34 cellular contexts compared by ENCODE assay signal in genomic region chr13:84812789-84813188, GRCh38.
"Had no signal": no experiment of that assay in that cellular context is flagged by ENCODE, and none has a peak within 500 bp of the region (broad histone marks: within the 10 kb centered on the region; RNA-seq: fewer than 3 reads in every experiment).

No MANE protein-coding gene starts in this region.

- H3K36me3 ChIP-seq: adrenal gland, esophagus muscularis mucosa, gastrocnemius medialis, heart left ventricle had no signal

- H3K27me3 ChIP-seq: adrenal gland, body of pancreas, esophagus muscularis mucosa, foreskin keratinocyte, gastrocnemius medialis, heart left ventricle had no signal

- H3K9me3 ChIP-seq: adrenal gland, body of pancreas, esophagus muscularis mucosa, gastrocnemius medialis had no signal

- H3K4me1 Mint-ChIP-seq: activated CD4-positive, alpha-beta T cell treated with anti-CD3 and anti-CD28 coated beads for 36 hours; activated CD4-positive, alpha-beta T cell treated with anti-CD3 and anti-CD28 coated beads, Interleukin-2, amount 10 ng/mL, durations not matched to agents 24 days and 14 days; activated CD8-positive, alpha-beta memory T cell treated with anti-CD3 and anti-CD28 coated beads, Interleukin-2, amount 10 ng/mL, durations not matched to agents 7 days and 5 days; activated naive CD4-positive, alpha-beta T cell treated with anti-CD3 and anti-CD28 coated beads, Interleukin-2, amount 50 U/mL, for 24 hours; activated naive CD8-positive, alpha-beta T cell treated with anti-CD3 and anti-CD28 coated beads for 36 hours; activated naive CD8-positive, alpha-beta T cell treated with anti-CD3 and anti-CD28 coated beads, Interleukin-2, amount 50 U/mL, for 24 hours had no signal

- H3K4me3 Mint-ChIP-seq: activated CD4-positive, alpha-beta memory T cell treated with anti-CD3 and anti-CD28 coated beads for 36 hours; activated CD4-positive, alpha-beta T cell treated with anti-CD3 and anti-CD28 coated beads for 36 hours; activated CD4-positive, alpha-beta T cell treated with anti-CD3 and anti-CD28 coated beads, Interleukin-2, amount 10 ng/mL, durations not matched to agents 24 days and 14 days; activated CD8-positive, alpha-beta memory T cell treated with anti-CD3 and anti-CD28 coated beads, Interleukin-2, amount 10 ng/mL, durations not matched to agents 7 days and 5 days; activated CD8-positive, alpha-beta T cell treated with anti-CD3 and anti-CD28 coated beads, Interleukin-2, amount 10 ng/mL, durations not matched to agents 7 days and 5 days; activated naive CD4-positive, alpha-beta T cell treated with anti-CD3 and anti-CD28 coated beads for 36 hours; activated naive CD4-positive, alpha-beta T cell treated with anti-CD3 and anti-CD28 coated beads, Interleukin-2, amount 50 U/mL, for 24 hours; activated naive CD8-positive, alpha-beta T cell treated with anti-CD3 and anti-CD28 coated beads for 36 hours; activated naive CD8-positive, alpha-beta T cell treated with anti-CD3 and anti-CD28 coated beads, Interleukin-2, amount 50 U/mL, for 24 hours; activated T-helper 1 cell treated with anti-CD3 and anti-CD28 coated beads, Interleukin-12 subunit alpha, Interleukin-12 subunit beta, Interleukin-2, Interleukin-4 antibody, amounts not matched to agents 30 ng/mL and 10 ng/mL and 1 ng/mL, durations not matched to agents 14 hours and 24 hours and 36 hours; effector memory CD8-positive, alpha-beta T cell had no signal

- H3K27ac Mint-ChIP-seq: activated CD4-positive, alpha-beta memory T cell treated with anti-CD3 and anti-CD28 coated beads for 36 hours; activated CD4-positive, alpha-beta T cell treated with anti-CD3 and anti-CD28 coated beads for 36 hours; activated CD4-positive, alpha-beta T cell treated with anti-CD3 and anti-CD28 coated beads, Interleukin-2, amount 10 ng/mL, durations not matched to agents 24 days and 14 days; activated CD8-positive, alpha-beta memory T cell treated with anti-CD3 and anti-CD28 coated beads, Interleukin-2, amount 10 ng/mL, durations not matched to agents 7 days and 5 days; activated CD8-positive, alpha-beta T cell treated with anti-CD3 and anti-CD28 coated beads, Interleukin-2, amount 10 ng/mL, durations not matched to agents 7 days and 5 days; activated naive CD4-positive, alpha-beta T cell treated with anti-CD3 and anti-CD28 coated beads for 36 hours; activated naive CD4-positive, alpha-beta T cell treated with anti-CD3 and anti-CD28 coated beads, Interleukin-2, amount 50 U/mL, for 24 hours; activated naive CD8-positive, alpha-beta T cell treated with anti-CD3 and anti-CD28 coated beads for 36 hours; activated naive CD8-positive, alpha-beta T cell treated with anti-CD3 and anti-CD28 coated beads, Interleukin-2, amount 50 U/mL, for 24 hours; activated T-helper 1 cell treated with anti-CD3 and anti-CD28 coated beads, Interleukin-12 subunit alpha, Interleukin-12 subunit beta, Interleukin-2, Interleukin-4 antibody, amounts not matched to agents 30 ng/mL and 10 ng/mL and 1 ng/mL, durations not matched to agents 14 hours and 24 hours and 36 hours; activated T-helper 2 cell treated with anti-CD3 and anti-CD28 coated beads, Interferon-gamma antibody, Interleukin-2, Interleukin-4, amounts not matched to agents 10 μg/mL and 5 μg/mL and 100 μg/mL, durations not matched to agents 14 hours and 24 hours and 36 hours; effector memory CD8-positive, alpha-beta T cell had no signal

- FAIRE-seq: colon had no signal

- H3K4me3 ChIP-seq: adrenal gland, body of pancreas, esophagus muscularis mucosa, gastrocnemius medialis, heart left ventricle had no signal

- H3K27ac ChIP-seq: adrenal gland, body of pancreas, esophagus muscularis mucosa, foreskin keratinocyte, gastrocnemius medialis, heart left ventricle had no signal

- H3K9me3 Mint-ChIP-seq: activated CD4-positive, alpha-beta T cell treated with anti-CD3 and anti-CD28 coated beads, Interleukin-2, amount 10 ng/mL, durations not matched to agents 24 days and 14 days; activated naive CD4-positive, alpha-beta T cell treated with anti-CD3 and anti-CD28 coated beads for 36 hours; activated naive CD8-positive, alpha-beta T cell treated with anti-CD3 and anti-CD28 coated beads for 36 hours; activated naive CD8-positive, alpha-beta T cell treated with anti-CD3 and anti-CD28 coated beads, Interleukin-2, amount 50 U/mL, for 24 hours; activated T-helper 1 cell treated with anti-CD3 and anti-CD28 coated beads, Interleukin-12 subunit alpha, Interleukin-12 subunit beta, Interleukin-2, Interleukin-4 antibody, amounts not matched to agents 30 ng/mL and 10 ng/mL and 1 ng/mL, durations not matched to agents 14 hours and 24 hours and 36 hours; activated T-helper 2 cell treated with anti-CD3 and anti-CD28 coated beads, Interferon-gamma antibody, Interleukin-2, Interleukin-4, amounts not matched to agents 10 μg/mL and 5 μg/mL and 100 μg/mL, durations not matched to agents 14 hours and 24 hours and 36 hours; effector memory CD8-positive, alpha-beta T cell had no signal

- ATAC-seq: activated CD4-positive, alpha-beta T cell treated with anti-CD3 and anti-CD28 coated beads for 36 hours; activated CD8-positive, alpha-beta memory T cell treated with anti-CD3 and anti-CD28 coated beads, Interleukin-2, amount 10 ng/mL, durations not matched to agents 7 days and 5 days; activated CD8-positive, alpha-beta T cell treated with anti-CD3 and anti-CD28 coated beads, Interleukin-2, amount 10 ng/mL, durations not matched to agents 7 days and 5 days; activated naive CD8-positive, alpha-beta T cell treated with anti-CD3 and anti-CD28 coated beads, Interleukin-2, amount 50 U/mL, for 24 hours; body of pancreas; effector memory CD8-positive, alpha-beta T cell; foreskin keratinocyte; gastrocnemius medialis; heart left ventricle had no signal

- H3K4me1 ChIP-seq: adrenal gland, body of pancreas, esophagus muscularis mucosa, foreskin keratinocyte, gastrocnemius medialis, heart left ventricle had no signal

- DNase-seq: activated CD4-positive, alpha-beta memory T cell treated with anti-CD3 and anti-CD28 coated beads for 36 hours; activated CD4-positive, alpha-beta T cell treated with anti-CD3 and anti-CD28 coated beads for 36 hours; activated CD4-positive, alpha-beta T cell treated with anti-CD3 and anti-CD28 coated beads, Interleukin-2, amount 10 ng/mL, durations not matched to agents 24 days and 14 days; activated CD4-positive, CD25-positive, alpha-beta regulatory T cell; activated CD4-positive, CD25-positive, alpha-beta regulatory T cell treated with anti-CD3 and anti-CD28 coated beads, Interleukin-2, amount 50 U/mL, for 72 hours; activated CD8-positive, alpha-beta memory T cell treated with anti-CD3 and anti-CD28 coated beads, Interleukin-2, amount 10 ng/mL, durations not matched to agents 7 days and 5 days; activated CD8-positive, alpha-beta memory T cell treated with anti-CD3 and anti-CD28 coated beads, Interleukin-2, amount 50 U/mL, for 4 hours; activated CD8-positive, alpha-beta T cell treated with anti-CD3 and anti-CD28 coated beads, Interleukin-2, amount 10 ng/mL, durations not matched to agents 7 days and 5 days; activated effector memory CD4-positive, alpha-beta T cell treated with anti-CD3 and anti-CD28 coated beads, Interleukin-2, amount 50 U/mL, for 16 hours; activated naive CD4-positive, alpha-beta T cell treated with anti-CD3 and anti-CD28 coated beads for 36 hours; activated naive CD8-positive, alpha-beta T cell treated with anti-CD3 and anti-CD28 coated beads for 36 hours; activated naive CD8-positive, alpha-beta T cell treated with anti-CD3 and anti-CD28 coated beads, Interleukin-2, amount 50 U/mL, for 24 hours; activated T-cell treated with anti-CD3 and anti-CD28 coated beads, Interleukin-2, amount 50 U/mL, for 1 hour; activated T-cell treated with anti-CD3 and anti-CD28 coated beads, Interleukin-2, amount 50 U/mL, for 48 hours; adrenal gland; amygdala; aorta; body of pancreas; caudate nucleus; cortex of kidney; dermis blood vessel endothelial cell; effector CD4-positive, alpha-beta T cell; effector memory CD8-positive, alpha-beta T cell; erythroblast; foreskin keratinocyte; gastrocnemius medialis; glutamatergic neuron; heart left ventricle; T-helper 2 cell had no signal

- H3K36me3 Mint-ChIP-seq: activated CD4-positive, alpha-beta memory T cell treated with anti-CD3 and anti-CD28 coated beads for 36 hours; activated CD8-positive, alpha-beta memory T cell treated with anti-CD3 and anti-CD28 coated beads, Interleukin-2, amount 10 ng/mL, durations not matched to agents 7 days and 5 days; activated naive CD4-positive, alpha-beta T cell treated with anti-CD3 and anti-CD28 coated beads, Interleukin-2, amount 50 U/mL, for 24 hours; activated naive CD8-positive, alpha-beta T cell treated with anti-CD3 and anti-CD28 coated beads for 36 hours had no signal

- H3K27me3 Mint-ChIP-seq: activated CD4-positive, alpha-beta memory T cell treated with anti-CD3 and anti-CD28 coated beads for 36 hours; activated CD4-positive, alpha-beta T cell treated with anti-CD3 and anti-CD28 coated beads for 36 hours; activated CD4-positive, alpha-beta T cell treated with anti-CD3 and anti-CD28 coated beads, Interleukin-2, amount 10 ng/mL, durations not matched to agents 24 days and 14 days; activated CD8-positive, alpha-beta memory T cell treated with anti-CD3 and anti-CD28 coated beads, Interleukin-2, amount 10 ng/mL, durations not matched to agents 7 days and 5 days; activated naive CD4-positive, alpha-beta T cell treated with anti-CD3 and anti-CD28 coated beads, Interleukin-2, amount 50 U/mL, for 24 hours; activated naive CD8-positive, alpha-beta T cell treated with anti-CD3 and anti-CD28 coated beads for 36 hours; activated naive CD8-positive, alpha-beta T cell treated with anti-CD3 and anti-CD28 coated beads, Interleukin-2, amount 50 U/mL, for 24 hours; effector memory CD8-positive, alpha-beta T cell had no signal
